ENCODE assay signal across 1 cellular context in the genomic region with DNA sequence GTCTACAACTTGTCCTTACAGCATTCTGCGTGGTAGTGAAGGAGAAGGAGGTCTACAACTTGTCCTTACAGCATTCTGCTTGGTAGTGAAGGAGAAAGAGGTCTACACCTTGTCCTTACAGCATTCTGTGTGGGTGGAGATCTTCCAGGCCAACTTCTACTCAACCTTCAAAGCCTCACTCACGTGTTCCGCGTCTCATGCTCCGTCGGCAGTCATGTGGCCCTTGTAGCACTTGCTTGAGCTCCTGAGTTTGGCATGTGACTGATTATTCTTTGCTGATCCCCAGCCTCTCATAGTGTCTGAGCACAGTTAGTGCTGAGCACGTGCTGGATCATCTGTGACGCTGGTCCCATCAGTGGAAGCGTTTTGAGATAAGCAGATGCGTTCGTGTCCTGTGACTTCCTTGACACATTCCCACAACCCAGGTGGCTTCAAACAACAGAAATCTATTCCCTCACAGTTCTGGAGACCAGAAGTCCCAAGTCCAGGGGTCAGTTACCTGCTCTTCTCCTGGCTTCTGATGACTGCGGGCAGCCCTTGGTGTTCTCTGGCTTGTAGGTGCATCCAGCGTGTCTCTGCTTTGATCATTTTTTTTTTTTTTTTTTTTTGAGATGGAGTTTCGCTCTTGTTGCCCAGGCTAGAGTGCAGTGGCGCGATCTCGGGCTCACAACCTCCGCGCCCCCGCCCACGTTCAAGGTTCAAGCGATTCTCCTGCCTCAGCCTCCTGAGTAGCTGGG.
TF ChIP-seq lines count a peak whose summit lies in the region.

No MANE protein-coding gene starts in this region.

TF ChIP-seq in IMR-90, 13 proteins besides CTCF, POLR2A, EP300 and RAD21:
- TF ChIP-seq MAFK (IDR thresholded peaks at IDR 0.05; ENCODE audit: low read depth, low read length): no peak
- no peak for TF ChIP-seq BHLHE40 (IDR thresholded peaks at IDR 0.05; ENCODE audit: low read depth, low read length)
- TF ChIP-seq SMC3 (IDR thresholded peaks at IDR 0.05; ENCODE audit: low read depth, low read length): no peak
- TF ChIP-seq, protein P1, sequence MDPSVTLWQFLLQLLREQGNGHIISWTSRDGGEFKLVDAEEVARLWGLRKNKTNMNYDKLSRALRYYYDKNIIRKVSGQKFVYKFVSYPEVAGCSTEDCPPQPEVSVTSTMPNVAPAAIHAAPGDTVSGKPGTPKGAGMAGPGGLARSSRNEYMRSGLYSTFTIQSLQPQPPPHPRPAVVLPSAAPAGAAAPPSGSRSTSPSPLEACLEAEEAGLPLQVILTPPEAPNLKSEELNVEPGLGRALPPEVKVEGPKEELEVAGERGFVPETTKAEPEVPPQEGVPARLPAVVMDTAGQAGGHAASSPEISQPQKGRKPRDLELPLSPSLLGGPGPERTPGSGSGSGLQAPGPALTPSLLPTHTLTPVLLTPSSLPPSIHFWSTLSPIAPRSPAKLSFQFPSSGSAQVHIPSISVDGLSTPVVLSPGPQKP (IDR thresholded peaks at IDR 0.05; ENCODE audit: borderline replicate concordance, low read depth, low read length): no peak
- TF ChIP-seq NFE2L2 (IDR thresholded peaks at IDR 0.05; ENCODE audit: low read depth, low read length): no peak
